8 cellular contexts compared by ENCODE assay signal in the genomic region with DNA sequence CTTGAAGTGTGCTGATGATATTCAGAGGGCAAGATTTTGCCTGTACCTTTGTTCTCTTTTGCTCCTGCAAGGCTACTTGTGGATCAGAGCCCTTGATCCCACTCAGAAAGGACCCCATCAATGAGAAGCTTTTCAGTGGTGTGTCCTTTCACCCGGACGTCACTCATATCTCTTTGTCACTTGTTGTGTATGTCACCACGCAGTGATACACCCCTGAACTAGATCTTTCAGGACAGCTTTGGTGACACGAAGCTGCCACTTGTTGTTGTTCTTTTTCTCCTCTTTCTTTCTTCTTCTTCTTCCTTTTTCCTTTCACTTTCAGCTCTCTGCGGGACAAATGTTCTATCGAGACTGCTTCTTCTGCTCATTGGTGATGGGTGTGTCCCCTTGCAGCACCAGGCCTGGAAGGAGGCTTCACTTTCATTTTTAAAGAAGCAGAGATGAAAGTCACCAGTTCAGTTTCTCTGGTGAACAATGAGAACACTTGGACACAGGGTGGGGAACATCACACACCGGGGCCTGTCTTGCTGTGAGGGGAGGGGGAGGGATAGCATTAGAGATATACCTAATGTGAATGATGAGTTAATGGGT.
DNase-seq lines count a peak whose midpoint lies in the region; ATAC-seq and TF ChIP-seq lines count a peak whose summit lies in the region.

No MANE protein-coding gene starts in this region.

- no peaks in the 10 kb centered on the region for H3K27me3 ChIP-seq in CD4-positive, alpha-beta T cell (ENCODE audit: control insufficient read depth, insufficient read depth, low read length)

- peaks cover 58% of the 10 kb centered on the region for H3K4me1 Mint-ChIP-seq in CD4-positive, alpha-beta T cell (ENCODE audit: low read depth)
- H3K4me1 Mint-ChIP-seq in natural killer cell, result peaks cover 23 to 29% of the 10 kb centered on the region in 2 donors

- H3K9me3 ChIP-seq in CD4-positive, alpha-beta T cell (ENCODE audit: control insufficient read depth, low read length), result no peaks in the 10 kb centered on the region

- CTCF ChIA-PET in CD4-positive, alpha-beta T cell (lab: Charles Lee), result no interaction called here

- H3K4me3 Mint-ChIP-seq in CD4-positive, alpha-beta T cell, result peak overlapping the region; percentile 78
- H3K4me3 Mint-ChIP-seq in natural killer cell, result peak overlapping the region; percentile 78

- peak overlapping the region; percentile 97 for H3K27ac Mint-ChIP-seq in CD4-positive, alpha-beta T cell
- H3K27ac Mint-ChIP-seq in activated naive CD4-positive, alpha-beta T cell treated with anti-CD3 and anti-CD28 coated beads, Interleukin-2, amount 50 U/mL, for 72 hours, result peak overlapping the region; percentile 16 to 93
- H3K27ac Mint-ChIP-seq in natural killer cell, result peak overlapping the region; percentile 85 to 97

- peak; percentile 65 for ATAC-seq in CD4-positive, alpha-beta T cell (ENCODE audit: poor library complexity)
- ATAC-seq in GM19452 (IDR thresholded peaks at IDR 0.05; ENCODE audit: unreplicated experiment) (peak; percentile 87), HG03457 (IDR thresholded peaks at IDR 0.05; ENCODE audit: unreplicated experiment) (peak; percentile 89), natural killer cell (peak; percentile 36 to 67 (median 44))
- ATAC-seq in activated naive CD4-positive, alpha-beta T cell treated with anti-CD3 and anti-CD28 coated beads, Interleukin-2, amount 50 U/mL, for 72 hours, result peak; percentile 71 to 82

- peaks cover 12% of the 10 kb centered on the region for H3K36me3 Mint-ChIP-seq in CD4-positive, alpha-beta T cell (ENCODE audit: low read depth)
- H3K36me3 Mint-ChIP-seq in activated naive CD4-positive, alpha-beta T cell treated with anti-CD3 and anti-CD28 coated beads, Interleukin-2, amount 50 U/mL, for 72 hours, result peaks cover 5 to 10% of the 10 kb centered on the region in 2 donors
- H3K36me3 Mint-ChIP-seq in natural killer cell, result no peaks in the 10 kb centered on the region

- H3K27ac ChIP-seq in CD4-positive, alpha-beta T cell (ENCODE audit: low read depth, low read length), result peak overlapping the region; percentile 70

- no peaks in the 10 kb centered on the region for H3K27me3 Mint-ChIP-seq in CD4-positive, alpha-beta T cell
- no peaks in the 10 kb centered on the region for H3K27me3 Mint-ChIP-seq in natural killer cell (ENCODE audit: low read depth in 2 of 2)

- in situ Hi-C loops in ACHN (cut with HindIII; ENCODE audit: low pct_ligation_motif_present, low pct_unique_long_range_greater_than_20kb, low sequenced_read_pairs), result no loop called here

- DNase-seq in CD4-positive, alpha-beta T cell, result peak in 2 of 10 experiments; percentile 28 to 33
- DNase-seq in activated naive CD4-positive, alpha-beta T cell treated with anti-CD3 and anti-CD28 coated beads, Interleukin-2, amount 50 U/mL, for 72 hours (ENCODE audit: low spot score in 2 of 2), result no peak
- DNase-seq in natural killer cell (no peak), ACHN (no peak), medulla oblongata (ENCODE audit: extremely low spot score) (no peak), putamen (ENCODE audit: low spot score) (no peak)

- POLR2A ChIA-PET in CD4-positive, alpha-beta T cell (lab: Charles Lee), result interaction anchor here (0.9 to 1.2 kb wide), 3 partner anchors 11 to 165 kb away, joined by 3 to 6 read pairs (median 4); no protein-coding TSS in a partner anchor

- TF ChIP-seq CTCF in CD4-positive, alpha-beta T cell (IDR thresholded peaks at IDR 0.05), result no peak
- no peak for TF ChIP-seq CTCF in natural killer cell (IDR thresholded peaks at IDR 0.05)

- no peaks in the 10 kb centered on the region for H3K9me3 Mint-ChIP-seq in CD4-positive, alpha-beta T cell
- H3K9me3 Mint-ChIP-seq in activated naive CD4-positive, alpha-beta T cell treated with anti-CD3 and anti-CD28 coated beads, Interleukin-2, amount 50 U/mL, for 72 hours, result no peaks in the 10 kb centered on the region
- H3K9me3 Mint-ChIP-seq in natural killer cell, result no peaks in the 10 kb centered on the region

- intact Hi-C loops in CD4-positive, alpha-beta T cell (cut with DNase I, micrococcal nuclease), result no loop called here
- intact Hi-C loops in natural killer cell (cut with micrococcal nuclease), result no loop called here
